Comparison of ENCODE assay signal across 8 cellular contexts in genomic region chr6:35452186-35453090, GRCh38. TPM values are rescaled to one million over a fixed set of nuclear protein-coding genes. Genes with fewer than 3 reads are reported as not detected.
A peak's percentile ranks its signal among the peaks of the same experiment; 100 is the strongest.
DNase-seq lines count a peak whose midpoint lies in the region; ATAC-seq and TF ChIP-seq lines count a peak whose summit lies in the region.

Gene FANCE, plus strand, starts transcription at chr6:35452338. Its CDS starts 208 bp downstream, at chr6:35452546.

- H3K4me3 ChIP-seq in IMR-90 (ENCODE audit: insufficient read depth, low read depth, low read length) = peak within 1 kb of the TSS; percentile 87
- H3K4me3 ChIP-seq in OCI-LY3 (ENCODE audit: low read length) = peak within 1 kb of the TSS; percentile 95
- peak within 1 kb of the TSS; percentile 66 for H3K4me3 ChIP-seq in epithelial cell of esophagus (ENCODE audit: low read length)

- no peak within 1 kb of the TSS; the same call in 1 of the 2 replicates for H3K18ac ChIP-seq in IMR-90 (ENCODE audit: low read depth, low read length)

- no peak within 1 kb of the TSS for H2BK20ac ChIP-seq in IMR-90 (ENCODE audit: low read depth, low read length)

- H2BK5ac ChIP-seq in IMR-90 (ENCODE audit: low read depth, low read length, poor library complexity, severe bottlenecking) = peak within 1 kb of the TSS; percentile 34

- CTCF ChIA-PET in IMR-90 (lab: Yijun Ruan, JAX) = interaction anchor here (1.0 to 1.6 kb wide), 2 partner anchors 111 to 124 kb away, joined by 4 to 5 read pairs; no protein-coding TSS in a partner anchor

- H4K8ac ChIP-seq in IMR-90 (ENCODE audit: low read depth in 2 of 2, low read length in 2 of 2) = peak within 1 kb of the TSS in 1 of 2 experiments; percentile 36; a peak in 1 of 4 replicates

- no peak within 1 kb of the TSS for H3K56ac ChIP-seq in IMR-90 (ENCODE audit: extremely low read depth, insufficient read depth, low read length)

- H3K4me2 ChIP-seq in IMR-90 (ENCODE audit: low read depth, low read length) (peak within 1 kb of the TSS; percentile 97), OCI-LY3 (ENCODE audit: low read length) (peak within 1 kb of the TSS; percentile 96)

- peak; percentile 93 for ATAC-seq in GM21528 (IDR thresholded peaks at IDR 0.05; ENCODE audit: low FRiP score, unreplicated experiment)
- peak; percentile 96 for ATAC-seq in IMR-90 (ENCODE audit: low read depth)

- TF ChIP-seq CTCF in IMR-90 (conservative IDR thresholded peaks at IDR 0.05; ENCODE audit: low read depth, low read length) (no peak), OCI-LY3 (IDR thresholded peaks at IDR 0.05; ENCODE audit: low read depth, low read length) (no peak), epithelial cell of esophagus (IDR thresholded peaks at IDR 0.05; ENCODE audit: insufficient read depth, low read depth, low read length, missing control alignments) (no peak)

- peak within 1 kb of the TSS; percentile 50; the same call in 1 of the 2 replicates for H3K4ac ChIP-seq in IMR-90 (ENCODE audit: low read depth, low read length)

- peaks cover 4% of the 10 kb centered on the region for H3K9me1 ChIP-seq in IMR-90 (ENCODE audit: insufficient read depth, low read length)

- peak within 1 kb of the TSS; percentile 19; the same call in 1 of the 3 replicates for H2BK15ac ChIP-seq in IMR-90 (ENCODE audit: low read depth, low read length)

- no peak for TF ChIP-seq RAD21 in IMR-90 (IDR thresholded peaks at IDR 0.05; ENCODE audit: low read length)

- H3K23ac ChIP-seq in IMR-90 (ENCODE audit: low read depth, low read length) = peak within 1 kb of the TSS; percentile 73

- H4K5ac ChIP-seq in IMR-90 (ENCODE audit: low read depth, low read length) = no peak within 1 kb of the TSS

- H2BK120ac ChIP-seq in IMR-90 (ENCODE audit: low read depth, low read length) = peak within 1 kb of the TSS; percentile 6; the same call in 1 of the 2 replicates

- H3K79me1 ChIP-seq in IMR-90 (ENCODE audit: low read depth in 1 of 2, low read length in 2 of 2) = peaks cover 9 to 37% of the 10 kb centered on the region in 2 experiments

- H4K20me1 ChIP-seq in IMR-90 (ENCODE audit: insufficient read depth, low read length) = peaks cover 4% of the 10 kb centered on the region; the same call in 1 of the 2 replicates
- no peaks in the 10 kb centered on the region for H4K20me1 ChIP-seq in OCI-LY3 (ENCODE audit: insufficient read depth, low read length)

- peak within 1 kb of the TSS; percentile 86 for H2AK9ac ChIP-seq in IMR-90 (replicated peaks; ENCODE audit: low read depth, low read length, poor library complexity)

- DNase-seq in DMS153 (lab: John Stamatoyannopoulos, UW) = peak; percentile 82
- peak; percentile 86 for DNase-seq in IMR-90
- peak; percentile 77 for DNase-seq in activated T-cell treated with anti-CD3 and anti-CD28 coated beads for 4 hours
- DNase-seq in epithelial cell of esophagus (ENCODE audit: low read depth) = peak; percentile 95
- DNase-seq in mucosa of gallbladder (ENCODE audit: low spot score) = peak; percentile 95
- DNase-seq in stimulated activated CD8-positive, alpha-beta memory T cell treated with anti-CD3 and anti-CD28 coated beads, Interleukin-4, amount 100 ng/mL, for 1 hour (ENCODE audit: low read depth in 2 of 2, low spot score in 1 of 2) = peak; percentile 76 to 83

- POLR2A ChIA-PET in IMR-90 (lab: Charles Lee; ENCODE audit: unreplicated experiment) = no interaction called here

- H3K36me3 ChIP-seq in IMR-90 (ENCODE audit: control insufficient read depth, insufficient read depth, low read length) (peaks cover 10% of the 10 kb centered on the region), OCI-LY3 (replicated peaks; ENCODE audit: low read depth, low read length) (no peaks in the 10 kb centered on the region)

- H3K9ac ChIP-seq in IMR-90 (ENCODE audit: low read depth, low read length) (peak within 1 kb of the TSS; percentile 79), OCI-LY3 (ENCODE audit: low read length) (peak within 1 kb of the TSS; percentile 77)

- H3K14ac ChIP-seq in IMR-90 (replicated peaks; ENCODE audit: low read depth, low read length) = peak within 1 kb of the TSS; percentile 38

- intact Hi-C loops in IMR-90 (cut with micrococcal nuclease) = loop anchor here (5.0 to 10.0 kb wide), 2 partner anchors 155 to 308 kb away; partner anchors contain the start of genes DEF6 and TCP11

- H3K27me3 ChIP-seq in IMR-90 (ENCODE audit: control insufficient read depth, insufficient read depth, low read length) (no peaks in the 10 kb centered on the region), OCI-LY3 (ENCODE audit: low read depth, low read length) (peaks cover 22% of the 10 kb centered on the region)

- H2AK5ac ChIP-seq in IMR-90 (ENCODE audit: low read depth, low read length) = peak within 1 kb of the TSS; percentile 27; the same call in 1 of the 2 replicates

- no peak for TF ChIP-seq POLR2A in IMR-90 (IDR thresholded peaks at IDR 0.05; ENCODE audit: low read depth, low read length)

- H3K9me3 ChIP-seq in IMR-90 (ENCODE audit: control insufficient read depth, insufficient read depth, low read length) (no peaks in the 10 kb centered on the region), OCI-LY3 (ENCODE audit: insufficient read depth, low read length) (no peaks in the 10 kb centered on the region)

- H3K4me1 ChIP-seq in IMR-90 (ENCODE audit: control insufficient read depth, insufficient read depth, low read length) = peaks cover 6% of the 10 kb centered on the region
- H3K4me1 ChIP-seq in OCI-LY3 (ENCODE audit: low read length) = peaks cover 10% of the 10 kb centered on the region; the same call in 1 of the 2 replicates

- H4K91ac ChIP-seq in IMR-90 (ENCODE audit: insufficient read depth, low read depth, low read length) = no peak within 1 kb of the TSS

- H3K27ac ChIP-seq in IMR-90 (ENCODE audit: insufficient read depth, low read length) (peak within 1 kb of the TSS; percentile 68), OCI-LY3 (ENCODE audit: low read length) (no peak within 1 kb of the TSS)

- 1% methylated on average over 22 of the region's 87 CpGs; no CpG with 5 or more reads in 1 of the 2 experiments for WGBS in IMR-90 (ENCODE audit: extremely low coverage in 2 of 2, insufficient read length in 1 of 2), 2 experiments

- BruUV-seq in IMR-90 (replicated peaks; lab: Mats Ljungman, UMichigan) = no TSS peak

- in situ Hi-C loops in IMR-90 (cut with MboI; ENCODE audit: low sequenced_read_pairs) = loop anchor here (5.0 kb wide), 1 partner anchor 110 kb away; the partner anchor contains the start of gene PPARD

- dilution Hi-C loops in IMR-90 (cut with HindIII; ENCODE audit: low sequenced_read_pairs, unreplicated experiment) = no loop called here

- H3K79me2 ChIP-seq in OCI-LY3 (ENCODE audit: low read length) = no peaks in the 10 kb centered on the region

- H2AFZ ChIP-seq in IMR-90 (replicated peaks; ENCODE audit: low read length, poor library complexity) (peak within 1 kb of the TSS; percentile 98), OCI-LY3 (ENCODE audit: low read depth, low read length) (peak within 1 kb of the TSS; percentile 73)

TF ChIP-seq in IMR-90, 13 proteins besides CTCF, POLR2A, EP300 and RAD21:
- TF ChIP-seq CHD1 (IDR thresholded peaks at IDR 0.05; ENCODE audit: low read depth, low read length) (no peak), MAFK (IDR thresholded peaks at IDR 0.05; ENCODE audit: low read depth, low read length) (no peak), ELK1 (IDR thresholded peaks at IDR 0.05; ENCODE audit: borderline replicate concordance, low read depth, low read length) (no peak), USF2 (IDR thresholded peaks at IDR 0.05; ENCODE audit: low read depth, low read length) (no peak), BHLHE40 (IDR thresholded peaks at IDR 0.05; ENCODE audit: low read depth, low read length) (peak; percentile 62), MXI1 (IDR thresholded peaks at IDR 0.05; ENCODE audit: borderline replicate concordance, low read depth, low read length) (peak; percentile 89), MAZ (IDR thresholded peaks at IDR 0.05; ENCODE audit: borderline replicate concordance, low read depth, low read length) (peak; percentile 82; the same call in 1 of the 2 replicates), RFX5 (IDR thresholded peaks at IDR 0.05; ENCODE audit: low read depth, low read length) (no peak), RCOR1 (IDR thresholded peaks at IDR 0.05; ENCODE audit: insufficient replicate concordance, low read length) (no peak), CEBPB (IDR thresholded peaks at IDR 0.05; ENCODE audit: low read depth, low read length) (no peak), SMC3 (IDR thresholded peaks at IDR 0.05; ENCODE audit: low read depth, low read length) (no peak), FOS (IDR thresholded peaks at IDR 0.05; ENCODE audit: low read depth, low read length) (no peak), NFE2L2 (IDR thresholded peaks at IDR 0.05; ENCODE audit: low read depth, low read length) (no peak)
TF ChIP-seq in IMR-90: peak in this region for 3.

RNA-seq across cellular contexts. Expression of gene FANCE, which starts in this region (rescaled TPM):
- 7.5 and 9.1 TPM in 2 replicates for total RNA-seq in IMR-90 (2012; rRNA removed)
- polyA plus RNA-seq in IMR-90 (2012; rRNA removed) = 6.8 and 7.1 TPM in 2 replicates
- polyA plus RNA-seq in IMR-90 (2012; cell fraction: cytosol; rRNA removed) = 4.5 and 6.8 TPM in 2 replicates
- 5.0 and 6.6 TPM in 2 replicates for polyA plus RNA-seq in IMR-90 (2012; cell fraction: nucleus; rRNA removed; ENCODE audit: low replicate concordance)
- total RNA-seq in mucosa of gallbladder = 2.6 TPM
